ENCODE assay signal across 21 cellular contexts in the genomic region with DNA sequence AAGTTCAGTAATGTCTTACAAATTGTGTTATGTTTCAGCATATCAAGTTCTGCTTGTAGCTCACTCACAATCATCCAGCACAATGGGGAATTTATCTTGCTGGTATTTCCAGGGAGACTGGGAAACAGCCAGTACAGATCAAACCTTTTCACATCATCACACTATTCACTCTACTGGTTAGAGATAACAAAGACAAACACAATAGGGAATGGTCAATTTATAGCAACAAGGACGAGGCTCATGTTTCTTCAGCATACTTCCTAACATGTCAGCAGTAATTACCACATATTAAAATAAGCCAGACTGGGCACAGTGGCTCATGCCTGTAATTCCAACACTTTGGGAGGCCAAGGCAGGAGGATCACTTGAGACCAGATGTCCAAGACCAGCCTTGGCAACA. TPM values are rescaled to one million over a fixed set of nuclear protein-coding genes. Genes with fewer than 3 reads are reported as not detected.
DNase-seq lines count a peak whose midpoint lies in the region; ATAC-seq, FAIRE-seq and TF ChIP-seq lines count a peak whose summit lies in the region.
"Had no signal": no experiment of that assay in that cellular context is flagged by ENCODE, and none has a peak within 500 bp of the region (broad histone marks: within the 10 kb centered on the region; RNA-seq: fewer than 3 reads in every experiment).

No MANE protein-coding gene starts in this region.

- DNase-seq in Caco-2 (no peak), HFFc6 (no peak), astrocyte (ENCODE audit: low read depth) (peak; percentile 70), kidney glomerular epithelial cell (lab: John Stamatoyannopoulos, UW) (peak; percentile 21), testis (no peak), NCI-H1694 treated with DMSO at 0.1 percent for 48 hours (lab: John Stamatoyannopoulos, UW) (no peak)
- DNase-seq: CD8-positive, alpha-beta memory T cell; H9; MV-4-11; NCI-H1105 treated with DMSO at 0.1 percent for 48 hours; NCI-H187; NCI-H446 treated with DMSO at 0.1 percent for 48 hours; NCI-H526 treated with DMSO at 0.1 percent for 48 hours; NK-92 treated with Interleukin-12 subunit alpha and Interleukin-12 subunit beta, amount 100 ng/mL, for 24 hours; SIG-M5; SK-N-SH had no signal

- H3K4me1 Mint-ChIP-seq in Caco-2 (ENCODE audit: low read depth, unreplicated experiment) (peaks cover 46% of the 10 kb centered on the region), HFFc6 (ENCODE audit: low read depth) (peaks cover 51% of the 10 kb centered on the region), astrocyte (ENCODE audit: low read depth, unreplicated experiment) (peaks cover 23% of the 10 kb centered on the region)
- H3K4me1 Mint-ChIP-seq: CD8-positive, alpha-beta memory T cell had no signal

- no TSS peak for BruUV-seq in Caco-2 (replicated peaks; lab: Mats Ljungman, UMichigan)

- no peak for ATAC-seq in HG02678 (IDR thresholded peaks at IDR 0.05; ENCODE audit: unreplicated experiment)
- ATAC-seq: Panc1 had no signal

- H3K9ac ChIP-seq in astrocyte (ENCODE audit: low read length): no peak overlapping the region
- H3K9ac ChIP-seq: KMS-11, SK-N-SH had no signal

- no peaks in the 10 kb centered on the region for H4K20me1 ChIP-seq in astrocyte (ENCODE audit: insufficient read depth, low read length)

- H3K4me3 ChIP-seq in Caco-2 (ENCODE audit: low read depth, low read length) (no peak overlapping the region), astrocyte (ENCODE audit: insufficient read depth, low read depth, low read length) (no peak overlapping the region), testis (no peak overlapping the region)

- no peaks in the 10 kb centered on the region for H3K27me3 ChIP-seq in Caco-2 (replicated peaks; ENCODE audit: control insufficient read depth, insufficient read depth, low read length)
- no peaks in the 10 kb centered on the region for H3K27me3 ChIP-seq in astrocyte (ENCODE audit: insufficient read depth, low read length)
- no peaks in the 10 kb centered on the region for H3K27me3 ChIP-seq in testis

- H3K36me3 ChIP-seq in Caco-2 (ENCODE audit: control insufficient read depth, insufficient read depth, low read length): peaks cover 1% of the 10 kb centered on the region; the same call in 1 of the 2 replicates
- no peaks in the 10 kb centered on the region for H3K36me3 ChIP-seq in astrocyte (ENCODE audit: insufficient read depth, low read length)
- no peaks in the 10 kb centered on the region for H3K36me3 ChIP-seq in testis (ENCODE audit: low read depth, missing control alignments)

- no peak overlapping the region for H2AFZ ChIP-seq in astrocyte (ENCODE audit: low read depth, low read length)

- no peak for FAIRE-seq in astrocyte (lab: Jason Lieb, UNC)
- FAIRE-seq: A204.1 had no signal

- H3K27ac ChIP-seq in astrocyte (ENCODE audit: low read depth, low read length): no peak overlapping the region
- H3K27ac ChIP-seq in testis: no peak overlapping the region
- H3K27ac ChIP-seq: C4-2B, KMS-11 had no signal

- H3K79me2 ChIP-seq in astrocyte (ENCODE audit: insufficient read depth, low read length): no peaks in the 10 kb centered on the region

- peak overlapping the region; percentile 89 for H3K27ac Mint-ChIP-seq in Caco-2 (ENCODE audit: unreplicated experiment)
- H3K27ac Mint-ChIP-seq in HFFc6: 0 out of 2 replicates have a peak overlapping the region, but pooled peaks have one; percentile 1
- H3K27ac Mint-ChIP-seq in astrocyte (ENCODE audit: unreplicated experiment): no peak overlapping the region
- H3K27ac Mint-ChIP-seq: H9 had no signal

- TF ChIP-seq CTCF in Caco-2 (IDR thresholded peaks at IDR 0.05; ENCODE audit: insufficient read depth in 1 of 2, low read depth in 1 of 2, low read length in 1 of 2, severe bottlenecking in 1 of 2, unreplicated experiment in 1 of 2) (no peak), HFFc6 (IDR thresholded peaks at IDR 0.05) (no peak), astrocyte (IDR thresholded peaks at IDR 0.05; ENCODE audit: insufficient read depth, low read depth, low read length) (no peak), testis (IDR thresholded peaks at IDR 0.05) (no peak)

- H3K4me2 ChIP-seq in astrocyte (ENCODE audit: low read length): no peak overlapping the region
- H3K4me2 ChIP-seq: KMS-11, SK-N-SH had no signal

- TF ChIP-seq POLR2A in testis (IDR thresholded peaks at IDR 0.05): no peak

- intact Hi-C loops in Caco-2 (cut with micrococcal nuclease; ENCODE audit: unreplicated experiment) (no loop called here), testis (cut with DNase I; ENCODE audit: low total_unique reads) (no loop called here)

- peaks cover 11% of the 10 kb centered on the region; the same call in 1 of the 2 replicates for H3K9me3 ChIP-seq in Caco-2
- H3K9me3 ChIP-seq in astrocyte (ENCODE audit: insufficient read depth, low read depth, low read length): no peaks in the 10 kb centered on the region
- H3K9me3 ChIP-seq in testis: no peaks in the 10 kb centered on the region
- H3K9me3 ChIP-seq: SK-N-SH had no signal

- peaks cover 18% of the 10 kb centered on the region for H3K9me3 Mint-ChIP-seq in Caco-2 (ENCODE audit: unreplicated experiment)
- H3K9me3 Mint-ChIP-seq in HFFc6: no peaks in the 10 kb centered on the region
- H3K9me3 Mint-ChIP-seq in astrocyte (ENCODE audit: unreplicated experiment): peaks cover 2% of the 10 kb centered on the region
- H3K9me3 Mint-ChIP-seq: CD8-positive, alpha-beta memory T cell had no signal

- H3K4me1 ChIP-seq in Caco-2: peaks cover 65% of the 10 kb centered on the region
- peaks cover 27% of the 10 kb centered on the region for H3K4me1 ChIP-seq in astrocyte (ENCODE audit: insufficient read depth, low read length)
- H3K4me1 ChIP-seq in testis: no peaks in the 10 kb centered on the region

- CTCF ChIA-PET in Caco-2 (lab: Charles Lee): no interaction called here

- no peaks in the 10 kb centered on the region for H3K36me3 Mint-ChIP-seq in Caco-2 (ENCODE audit: insufficient read depth, unreplicated experiment)
- no peaks in the 10 kb centered on the region for H3K36me3 Mint-ChIP-seq in HFFc6 (ENCODE audit: low read depth)
- no peaks in the 10 kb centered on the region for H3K36me3 Mint-ChIP-seq in astrocyte (ENCODE audit: low read depth, unreplicated experiment)
- H3K36me3 Mint-ChIP-seq: CD8-positive, alpha-beta memory T cell had no signal

- WGBS in testis, 2 donors: 44 to 50% methylated on average over 1 of the region's 1 CpG

- POLR2A ChIA-PET in Caco-2 (lab: Charles Lee): no interaction called here

- H3K27me3 Mint-ChIP-seq in Caco-2 (ENCODE audit: insufficient read depth, unreplicated experiment): no peaks in the 10 kb centered on the region
- no peaks in the 10 kb centered on the region for H3K27me3 Mint-ChIP-seq in HFFc6 (ENCODE audit: insufficient read depth)
- no peaks in the 10 kb centered on the region for H3K27me3 Mint-ChIP-seq in astrocyte (ENCODE audit: low read depth, unreplicated experiment)

- H3K4me3 Mint-ChIP-seq in Caco-2 (ENCODE audit: unreplicated experiment) (no peak overlapping the region), HFFc6 (no peak overlapping the region), astrocyte (ENCODE audit: unreplicated experiment) (no peak overlapping the region)
- H3K4me3 Mint-ChIP-seq: CD8-positive, alpha-beta memory T cell; H9 had no signal

RNA-seq across cellular contexts. Expression of a gene that starts 38.3 kb away (rescaled TPM):
- 192 and 220 TPM in 2 replicates for total RNA-seq in Caco-2 (2022)
- 100 to 1,000 TPM; 234 to 372 (median 324) TPM for total RNA-seq in HFFc6 (2021; fragmentation: NEBNext Ultra II Directional; extraction: Animal tissue kit (Norgen Biotek cat#: 25700))
- total RNA-seq in astrocyte: 217 and 229 TPM in 2 replicates
- total RNA-seq in testis: 100 to 1,000 TPM in 1 of 2 donors, 10 to 100 TPM in 1; 87.7 to 141 TPM
- 499 TPM for polyA plus RNA-seq in testis (ENCODE audit: insufficient read depth, low read depth, low replicate concordance)

RNA-seq across cellular contexts. Expression of a gene that starts 57.3 kb away (rescaled TPM):
- total RNA-seq in Caco-2 (2022) (not detected in 2 replicates), astrocyte (2.5 and 2.7 TPM in 2 replicates), testis (not detected)
- 10 to 100 TPM; 21.3 to 55.1 (median 50.0) TPM for total RNA-seq in HFFc6 (2021; fragmentation: NEBNext Ultra II Directional; extraction: Animal tissue kit (Norgen Biotek cat#: 25700))
- polyA plus RNA-seq in testis (ENCODE audit: insufficient read depth, low read depth, low replicate concordance): 0.47 TPM
- polyA plus RNA-seq: CD8-positive, alpha-beta memory T cell had no signal

Comparison
In these comparisons a context has a peak if more than half of its experiments do, and no peak if none do; other contexts are left out.
1. DNase-seq: peak in astrocyte (single experiment) and kidney glomerular epithelial cell (single experiment); none in Caco-2 (0 of 2), HFFc6 (single experiment), testis (single experiment) and NCI-H1694 treated with DMSO at 0.1 percent for 48 hours (single experiment).